In genomic region chr19:9597027-9597426, GRCh38 we compare ENCODE assay signal across 14 cellular contexts. TPM values are rescaled to one million over a fixed set of nuclear protein-coding genes. Genes with fewer than 3 reads are reported as not detected.
A peak's percentile ranks its signal among the peaks of the same experiment; 100 is the strongest.
DNase-seq lines count a peak whose midpoint lies in the region; ATAC-seq, FAIRE-seq and TF ChIP-seq lines count a peak whose summit lies in the region.
"Had no signal": no experiment of that assay in that cellular context is flagged by ENCODE, and none has a peak within 500 bp of the region (broad histone marks: within the 10 kb centered on the region; RNA-seq: fewer than 3 reads in every experiment).

No MANE protein-coding gene starts in this region.

- H3K27me3 ChIP-seq in HepG2 (ENCODE audit: control insufficient read depth in 1 of 2, insufficient read depth in 2 of 2, low read length in 2 of 2) (peaks cover 0 to 17% of the 10 kb centered on the region in 2 experiments; a peak in 1 of 5 replicates), WERI-Rb-1 (ENCODE audit: insufficient read depth, low read depth, severe bottlenecking) (no peaks in the 10 kb centered on the region)
- H3K27me3 ChIP-seq: BLaER1 treated with 17β-estradiol and CSF1 and Interleukin-3, amounts not matched to agents 10 nM and 100 nM; right atrium auricular region had no signal

- intact Hi-C loops in HepG2 (cut with micrococcal nuclease; ENCODE audit: unreplicated experiment) = no loop called here

- H3K9ac ChIP-seq in HepG2 (ENCODE audit: insufficient read depth, low read depth, low read length) = no peak overlapping the region
- H3K9ac ChIP-seq: BLaER1 treated with 17β-estradiol and CSF1 and Interleukin-3, amounts not matched to agents 10 nM and 100 nM had no signal

- H3K27ac ChIP-seq in HepG2 (ENCODE audit: extremely low read length, insufficient read depth, low read length) (no peak overlapping the region), WERI-Rb-1 (no peak overlapping the region)
- H3K27ac ChIP-seq: BLaER1 treated with 17β-estradiol and CSF1 and Interleukin-3, amounts not matched to agents 10 nM and 100 nM; right atrium auricular region had no signal

- no peak overlapping the region for H3K4me3 ChIP-seq in fibroblast of mammary gland (ENCODE audit: control insufficient read depth, low read depth, low read length)
- no peak overlapping the region for H3K4me3 ChIP-seq in HepG2 (replicated peaks in 1 of 3; ENCODE audit: insufficient read depth in 1 of 3, low read depth in 2 of 3, low read length in 3 of 3)
- H3K4me3 ChIP-seq in WERI-Rb-1 (ENCODE audit: low read depth, low read length) = no peak overlapping the region
- H3K4me3 ChIP-seq: right atrium auricular region had no signal

- TF ChIP-seq EP300 in HepG2 (IDR thresholded peaks at IDR 0.05; ENCODE audit: low read depth in 2 of 2, low read length in 2 of 2) (no peak), HepG2 (CRISPR knock-in tag; IDR thresholded peaks at IDR 0.05; ENCODE audit: borderline replicate concordance) (no peak)

- TF ChIP-seq POLR2A in HepG2 (IDR thresholded peaks at IDR 0.05; ENCODE audit: insufficient read depth in 1 of 2, low read depth in 2 of 2, low read length in 2 of 2) = no peak

- no peak for TF ChIP-seq RAD21 in HepG2 (CRISPR knock-in tag; IDR thresholded peaks at IDR 0.05)

- BruUV-seq in HepG2 (replicated peaks; lab: Mats Ljungman, UMichigan) = no TSS peak

- TF ChIP-seq CTCF in fibroblast of mammary gland (conservative IDR thresholded peaks at IDR 0.05; ENCODE audit: control insufficient read depth, insufficient read depth, low read depth, low read length) = no peak
- no peak for TF ChIP-seq CTCF in HepG2 (CRISPR knock-in tag; IDR thresholded peaks at IDR 0.05)
- TF ChIP-seq CTCF in WERI-Rb-1 (IDR thresholded peaks at IDR 0.05; ENCODE audit: low read depth, low read length) = no peak

- ATAC-seq in activated naive CD4-positive, alpha-beta T cell treated with anti-CD3 and anti-CD28 coated beads, Interleukin-2, amount 50 U/mL, for 72 hours = peak; percentile 96 to 99
- ATAC-seq in HG03521 (IDR thresholded peaks at IDR 0.05; ENCODE audit: unreplicated experiment) (no peak), HepG2 (no peak)

- no peaks in the 10 kb centered on the region for H3K4me1 ChIP-seq in HepG2 (ENCODE audit: insufficient read depth, low read length)
- H3K4me1 ChIP-seq: BLaER1 treated with 17β-estradiol and CSF1 and Interleukin-3, amounts not matched to agents 10 nM and 100 nM; right atrium auricular region had no signal

- H3K36me3 ChIP-seq in HepG2 (replicated peaks in 1 of 2; ENCODE audit: control insufficient read depth in 1 of 2, insufficient read depth in 2 of 2, low read length in 2 of 2) (no peaks in the 10 kb centered on the region), WERI-Rb-1 (no peaks in the 10 kb centered on the region)
- H3K36me3 ChIP-seq: right atrium auricular region had no signal

- DNase-seq in activated naive CD4-positive, alpha-beta T cell treated with anti-CD3 and anti-CD28 coated beads, Interleukin-2, amount 50 U/mL, for 72 hours (ENCODE audit: low spot score in 2 of 2) = no peak
- DNase-seq in activated naive CD4-positive, alpha-beta T cell treated with anti-CD3 and anti-CD28 coated beads, Interleukin-2, amount 50 U/mL, for 16 hours = no peak
- peak; percentile 46 for DNase-seq in T1000 (lab: John Stamatoyannopoulos, UW)
- DNase-seq in fibroblast of mammary gland (ENCODE audit: low read depth) = peak; percentile 94
- DNase-seq in urothelium cell line (ENCODE audit: low spot score) = peak; percentile 56
- no peak for DNase-seq in HepG2 (ENCODE audit: low spot score)
- no peak for DNase-seq in WERI-Rb-1
- DNase-seq: NCI-H1105 treated with DMSO at 0.1 percent for 48 hours, NCI-H82, T-helper 1 cell had no signal

- CTCF ChIA-PET in HepG2 (lab: Yijun Ruan, JAX; ENCODE audit: low intra/inter-chr PET ratio, low total read pairs) = no interaction called here

- no peaks in the 10 kb centered on the region for H3K79me2 ChIP-seq in HepG2 (ENCODE audit: insufficient read depth, low read length)

- POLR2A ChIA-PET in HepG2 (lab: Yijun Ruan, JAX) = no interaction called here

- H2AFZ ChIP-seq in HepG2 (ENCODE audit: low read length) = no peak overlapping the region

- no peak overlapping the region for H3K4me2 ChIP-seq in HepG2 (ENCODE audit: low read depth, low read length)
- H3K4me2 ChIP-seq: BLaER1 treated with 17β-estradiol and CSF1 and Interleukin-3, amounts not matched to agents 10 nM and 100 nM had no signal

- peaks cover 21 to 38% of the 10 kb centered on the region in 2 donors for H3K36me3 Mint-ChIP-seq in activated naive CD4-positive, alpha-beta T cell treated with anti-CD3 and anti-CD28 coated beads, Interleukin-2, amount 50 U/mL, for 72 hours

- H3K9me3 ChIP-seq in HepG2 (ENCODE audit: low read length) (no peaks in the 10 kb centered on the region), WERI-Rb-1 (ENCODE audit: severe bottlenecking) (peaks cover 12% of the 10 kb centered on the region)

- no peaks in the 10 kb centered on the region for H4K20me1 ChIP-seq in HepG2 (ENCODE audit: insufficient read depth, low read length)
- H4K20me1 ChIP-seq: BLaER1 treated with 17β-estradiol and CSF1 and Interleukin-3, amounts not matched to agents 10 nM and 100 nM had no signal

- in situ Hi-C loops in HepG2 (cut with HindIII; ENCODE audit: extremely low pct_ligation_motif_present, low pct_unique_long_range_greater_than_20kb) = no loop called here

- WGBS in HepG2 (ENCODE audit: low lambda C conversion rate) = 3% methylated on average over 3 of the region's 3 CpGs

- FAIRE-seq in urothelium cell line (lab: Jason Lieb, UNC) = peak; percentile 53
- no peak for FAIRE-seq in HepG2 (lab: Jason Lieb, UNC)

- peaks cover 5 to 17% of the 10 kb centered on the region in 2 donors for H3K9me3 Mint-ChIP-seq in activated naive CD4-positive, alpha-beta T cell treated with anti-CD3 and anti-CD28 coated beads, Interleukin-2, amount 50 U/mL, for 72 hours

- peak overlapping the region; percentile 40 to 48 for H3K27ac Mint-ChIP-seq in activated naive CD4-positive, alpha-beta T cell treated with anti-CD3 and anti-CD28 coated beads, Interleukin-2, amount 50 U/mL, for 72 hours
- H3K27ac Mint-ChIP-seq: mesothelial cell of epicardium had no signal

RNA-seq across cellular contexts. Expression of gene ZNF121, which starts 12.7 kb away (rescaled TPM):
- 10 to 100 TPM; 68.6 to 87.1 TPM for total RNA-seq in activated naive CD4-positive, alpha-beta T cell treated with anti-CD3 and anti-CD28 coated beads, Interleukin-2, amount 50 U/mL, for 72 hours
- 56.3 and 78.4 TPM in 2 replicates for total RNA-seq in HepG2 (2016; rRNA removed; fragmentation: Illumina TruSeq; extraction: Trizol)
- 36.0 and 37.2 TPM in 2 replicates for total RNA-seq in HepG2 (2016; cell fraction: cytosol; rRNA removed; fragmentation: Illumina TruSeq; extraction: Trizol; ENCODE audit: low read depth)
- 52.9 and 76.9 TPM in 2 replicates for total RNA-seq in HepG2 (2016; cell fraction: insoluble cytoplasmic fraction; rRNA removed; fragmentation: Illumina TruSeq; extraction: Trizol)
- total RNA-seq in HepG2 (2016; cell fraction: membrane; rRNA removed; fragmentation: Illumina TruSeq; extraction: Trizol) = 33.2 and 40.8 TPM in 2 replicates
- total RNA-seq in HepG2 (2016; cell fraction: nucleus; rRNA removed; fragmentation: Illumina TruSeq; extraction: Trizol) = 42.2 and 54.0 TPM in 2 replicates
- polyA plus RNA-seq in HepG2 (2011; rRNA removed) = 7.8 and 9.3 TPM in 2 replicates
- polyA plus RNA-seq in HepG2 (2011; cell fraction: cytosol; rRNA removed) = 2.3 and 4.6 TPM in 2 replicates
- 7.6 and 13.1 TPM in 2 replicates for polyA plus RNA-seq in HepG2 (2011; cell fraction: nucleus; rRNA removed)
- polyA plus RNA-seq in HepG2 (2012) = 12.0 and 12.6 TPM in 2 replicates
- 1.3 and 1.9 TPM in 2 replicates for polyA plus RNA-seq in HepG2 (2016; cell fraction: cytosol; fragmentation: Illumina TruSeq; extraction: Trizol; ENCODE audit: low read depth)
- polyA plus RNA-seq in HepG2 (2016; cell fraction: insoluble cytoplasmic fraction; fragmentation: Illumina TruSeq; extraction: Trizol; ENCODE audit: low read depth) = 11.0 and 11.4 TPM in 2 replicates
- 2.8 and 3.3 TPM in 2 replicates for polyA plus RNA-seq in HepG2 (2016; cell fraction: membrane; fragmentation: Illumina TruSeq; extraction: Trizol; ENCODE audit: low read depth)
- 38.0 and 38.9 TPM in 2 replicates for polyA plus RNA-seq in HepG2 (2016; cell fraction: nucleus; fragmentation: Illumina TruSeq; extraction: Trizol; ENCODE audit: insufficient read depth, low read depth)
- polyA minus RNA-seq in HepG2 (2011; rRNA and poly(A)+ RNA removed; ENCODE audit: low replicate concordance) = 11.0 and 19.0 TPM in 2 replicates
- polyA minus RNA-seq in HepG2 (2011; cell fraction: cytosol; rRNA and poly(A)+ RNA removed) = 22.7 and 28.7 TPM in 2 replicates
- polyA minus RNA-seq in HepG2 (2011; cell fraction: nucleus; rRNA and poly(A)+ RNA removed) = 21.2 and 33.4 TPM in 2 replicates

RNA-seq across cellular contexts. Expression of gene ZNF561, which starts 24.0 kb away (rescaled TPM):
- 10 to 100 TPM; 28.6 to 49.1 TPM for total RNA-seq in activated naive CD4-positive, alpha-beta T cell treated with anti-CD3 and anti-CD28 coated beads, Interleukin-2, amount 50 U/mL, for 72 hours
- total RNA-seq in HepG2 (2016; rRNA removed; fragmentation: Illumina TruSeq; extraction: Trizol) = 35.1 and 54.3 TPM in 2 replicates
- 15.7 and 17.1 TPM in 2 replicates for total RNA-seq in HepG2 (2016; cell fraction: cytosol; rRNA removed; fragmentation: Illumina TruSeq; extraction: Trizol; ENCODE audit: low read depth)
- 36.8 and 56.1 TPM in 2 replicates for total RNA-seq in HepG2 (2016; cell fraction: insoluble cytoplasmic fraction; rRNA removed; fragmentation: Illumina TruSeq; extraction: Trizol)
- 31.5 and 34.6 TPM in 2 replicates for total RNA-seq in HepG2 (2016; cell fraction: membrane; rRNA removed; fragmentation: Illumina TruSeq; extraction: Trizol)
- total RNA-seq in HepG2 (2016; cell fraction: nucleus; rRNA removed; fragmentation: Illumina TruSeq; extraction: Trizol) = 36.2 and 46.5 TPM in 2 replicates
- polyA plus RNA-seq in HepG2 (2011; rRNA removed) = 19.8 and 23.1 TPM in 2 replicates
- 11.0 and 15.3 TPM in 2 replicates for polyA plus RNA-seq in HepG2 (2011; cell fraction: cytosol; rRNA removed)
- polyA plus RNA-seq in HepG2 (2011; cell fraction: nucleus; rRNA removed) = 17.3 and 18.5 TPM in 2 replicates
- 16.3 and 20.9 TPM in 2 replicates for polyA plus RNA-seq in HepG2 (2012)
- 4.6 and 5.8 TPM in 2 replicates for polyA plus RNA-seq in HepG2 (2016; cell fraction: cytosol; fragmentation: Illumina TruSeq; extraction: Trizol; ENCODE audit: low read depth)
- polyA plus RNA-seq in HepG2 (2016; cell fraction: insoluble cytoplasmic fraction; fragmentation: Illumina TruSeq; extraction: Trizol; ENCODE audit: low read depth) = 37.5 and 37.6 TPM in 2 replicates
- 11.1 and 12.1 TPM in 2 replicates for polyA plus RNA-seq in HepG2 (2016; cell fraction: membrane; fragmentation: Illumina TruSeq; extraction: Trizol; ENCODE audit: low read depth)
- 51.5 and 51.9 TPM in 2 replicates for polyA plus RNA-seq in HepG2 (2016; cell fraction: nucleus; fragmentation: Illumina TruSeq; extraction: Trizol; ENCODE audit: insufficient read depth, low read depth)
- 43.4 and 63.9 TPM in 2 replicates for polyA minus RNA-seq in HepG2 (2011; rRNA and poly(A)+ RNA removed; ENCODE audit: low replicate concordance)
- polyA minus RNA-seq in HepG2 (2011; cell fraction: cytosol; rRNA and poly(A)+ RNA removed) = 18.8 and 22.0 TPM in 2 replicates
- polyA minus RNA-seq in HepG2 (2011; cell fraction: nucleus; rRNA and poly(A)+ RNA removed) = 57.2 and 73.4 TPM in 2 replicates

RNA-seq across cellular contexts. Expression of gene ZNF426, which starts 58.6 kb away (rescaled TPM):
- 10 to 100 TPM; 10.9 to 11.7 TPM for total RNA-seq in activated naive CD4-positive, alpha-beta T cell treated with anti-CD3 and anti-CD28 coated beads, Interleukin-2, amount 50 U/mL, for 72 hours
- 14.9 and 20.6 TPM in 2 replicates for total RNA-seq in HepG2 (2016; rRNA removed; fragmentation: Illumina TruSeq; extraction: Trizol)
- 1.9 TPM in 2 replicates for total RNA-seq in HepG2 (2016; cell fraction: cytosol; rRNA removed; fragmentation: Illumina TruSeq; extraction: Trizol; ENCODE audit: low read depth)
- 13.9 and 20.1 TPM in 2 replicates for total RNA-seq in HepG2 (2016; cell fraction: insoluble cytoplasmic fraction; rRNA removed; fragmentation: Illumina TruSeq; extraction: Trizol)
- 6.3 and 6.5 TPM in 2 replicates for total RNA-seq in HepG2 (2016; cell fraction: membrane; rRNA removed; fragmentation: Illumina TruSeq; extraction: Trizol)
- 10.9 and 12.6 TPM in 2 replicates for total RNA-seq in HepG2 (2016; cell fraction: nucleus; rRNA removed; fragmentation: Illumina TruSeq; extraction: Trizol)
- 3.8 and 4.0 TPM in 2 replicates for polyA plus RNA-seq in HepG2 (2011; rRNA removed)
- 2.3 and 3.0 TPM in 2 replicates for polyA plus RNA-seq in HepG2 (2011; cell fraction: cytosol; rRNA removed)
- 3.2 and 4.7 TPM in 2 replicates for polyA plus RNA-seq in HepG2 (2011; cell fraction: nucleus; rRNA removed)
- 3.5 and 4.5 TPM in 2 replicates for polyA plus RNA-seq in HepG2 (2012)
- polyA plus RNA-seq in HepG2 (2016; cell fraction: cytosol; fragmentation: Illumina TruSeq; extraction: Trizol; ENCODE audit: low read depth) = 0.40 and 0.57 TPM in 2 replicates
- polyA plus RNA-seq in HepG2 (2016; cell fraction: insoluble cytoplasmic fraction; fragmentation: Illumina TruSeq; extraction: Trizol; ENCODE audit: low read depth) = 6.6 and 7.9 TPM in 2 replicates
- polyA plus RNA-seq in HepG2 (2016; cell fraction: membrane; fragmentation: Illumina TruSeq; extraction: Trizol; ENCODE audit: low read depth) = 1.2 and 1.7 TPM in 2 replicates
- 8.5 and 9.6 TPM in 2 replicates for polyA plus RNA-seq in HepG2 (2016; cell fraction: nucleus; fragmentation: Illumina TruSeq; extraction: Trizol; ENCODE audit: insufficient read depth, low read depth)
- polyA minus RNA-seq in HepG2 (2011; rRNA and poly(A)+ RNA removed; ENCODE audit: low replicate concordance) = 7.1 and 7.9 TPM in 2 replicates
- polyA minus RNA-seq in HepG2 (2011; cell fraction: cytosol; rRNA and poly(A)+ RNA removed) = 6.6 and 7.6 TPM in 2 replicates
- polyA minus RNA-seq in HepG2 (2011; cell fraction: nucleus; rRNA and poly(A)+ RNA removed) = 15.1 and 16.7 TPM in 2 replicates

Comparison
In these comparisons a context has a peak if more than half of its experiments do, and no peak if none do; other contexts are left out.
1. ATAC-seq: peak in activated naive CD4-positive, alpha-beta T cell treated with anti-CD3 and anti-CD28 coated beads, Interleukin-2, amount 50 U/mL, for 72 hours (2 of 2); none in HG03521 (single experiment) and HepG2 (single experiment).
2. DNase-seq: peak in T1000 (single experiment), fibroblast of mammary gland (single experiment) and urothelium cell line (single experiment); none in activated naive CD4-positive, alpha-beta T cell treated with anti-CD3 and anti-CD28 coated beads, Interleukin-2, amount 50 U/mL, for 72 hours (0 of 2), activated naive CD4-positive, alpha-beta T cell treated with anti-CD3 and anti-CD28 coated beads, Interleukin-2, amount 50 U/mL, for 16 hours (single experiment), HepG2 (single experiment) and WERI-Rb-1 (single experiment).